ENCODE assay signal across 8 cellular contexts in the genomic region with DNA sequence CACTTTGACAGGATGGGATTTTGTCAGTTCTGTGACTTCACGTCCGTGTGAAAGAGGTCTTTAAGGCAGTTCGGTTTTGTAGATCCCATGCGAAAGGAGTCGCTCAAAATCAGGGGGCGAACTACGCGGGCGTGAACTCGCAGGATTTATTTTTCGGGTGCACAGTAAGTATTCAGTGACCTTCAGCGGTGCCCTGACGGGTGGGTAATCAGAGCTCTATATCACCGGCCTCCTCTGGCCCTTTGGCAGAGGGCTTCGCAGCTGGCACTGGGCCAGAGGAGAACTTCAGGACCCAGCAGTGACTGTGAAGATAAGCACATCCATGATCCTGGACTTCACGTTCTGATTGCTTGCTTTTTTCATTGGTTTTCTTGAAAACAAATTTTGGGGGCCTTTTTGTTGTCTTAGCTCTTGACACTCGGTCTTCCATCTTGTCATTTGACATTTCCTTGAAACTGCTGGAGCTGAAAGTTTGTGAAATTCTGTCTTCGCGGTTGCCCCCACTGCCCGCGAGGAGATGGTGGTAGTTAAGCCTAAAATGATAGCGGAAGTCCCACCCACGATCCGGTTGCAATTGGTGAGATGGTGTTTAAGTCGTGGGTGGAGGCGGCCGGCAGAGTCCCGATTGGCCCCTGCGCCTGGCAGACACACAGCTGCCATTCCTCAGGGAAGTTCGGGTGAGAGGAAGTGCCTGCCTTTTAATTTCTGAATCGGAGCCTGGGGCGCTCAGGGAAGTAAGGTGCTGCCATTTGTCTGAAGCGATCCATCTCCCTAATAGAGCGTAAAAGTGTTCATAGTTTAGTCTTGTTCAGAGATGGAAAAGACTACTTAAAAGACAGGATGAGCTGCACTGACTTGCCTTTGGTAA. TPM values are rescaled to one million over a fixed set of nuclear protein-coding genes. Genes with fewer than 3 reads are reported as not detected.
DNase-seq lines count a peak whose midpoint lies in the region; ATAC-seq, FAIRE-seq and TF ChIP-seq lines count a peak whose summit lies in the region.

Gene FAM120AOS (minus strand): TSS at position 535 of the 868 bp plus-strand sequence. CDS start 872 bp downstream, outside the sequence.

- peak within 1 kb of the TSS; percentile 73 to 94 (median 85) for H3K4me3 ChIP-seq in pancreas
- peak within 1 kb of the TSS; percentile 80 to 93 for H3K4me3 ChIP-seq in tibial artery

- H3K9me3 Mint-ChIP-seq in activated naive CD8-positive, alpha-beta T cell treated with anti-CD3 and anti-CD28 coated beads, Interleukin-2, amount 50 U/mL, for 24 hours, result no peaks in the 10 kb centered on the region

- H3K36me3 ChIP-seq in pancreas, result no peaks in the 10 kb centered on the region
- peaks cover 0 to 9% (median 7%) of the 10 kb centered on the region in 3 donors for H3K36me3 ChIP-seq in tibial artery

- H3K36me3 Mint-ChIP-seq in activated naive CD8-positive, alpha-beta T cell treated with anti-CD3 and anti-CD28 coated beads, Interleukin-2, amount 50 U/mL, for 24 hours (ENCODE audit: low read depth), result peaks cover 46% of the 10 kb centered on the region

- no peaks in the 10 kb centered on the region for H3K27me3 ChIP-seq in pancreas
- no peaks in the 10 kb centered on the region for H3K27me3 ChIP-seq in tibial artery

- H3K4me1 Mint-ChIP-seq in activated naive CD8-positive, alpha-beta T cell treated with anti-CD3 and anti-CD28 coated beads, Interleukin-2, amount 50 U/mL, for 24 hours, result peaks cover 56% of the 10 kb centered on the region

- H3K4me1 ChIP-seq in pancreas (peaks cover 12 to 35% (median 25%) of the 10 kb centered on the region in 3 donors), tibial artery (peaks cover 11 to 54% (median 31%) of the 10 kb centered on the region in 4 donors)

- intact Hi-C loops in Right ventricle myocardium superior (cut with DNase I), result loop anchor here (5.0 to 10.0 kb wide), 2 partner anchors 52 to 114 kb away; no protein-coding TSS in a partner anchor
- intact Hi-C loops in pancreas (cut with DNase I), result no loop called here
- intact Hi-C loops in tibial artery (cut with DNase I; ENCODE audit: low total_unique reads), result no loop called here

- WGBS in pancreas, 2 donors, result 0% methylated on average over 34 of the region's 34 CpGs

- peak; percentile 89 for FAIRE-seq in pancreas (lab: Jason Lieb, UNC)

- H3K9me3 ChIP-seq in pancreas, result no peaks in the 10 kb centered on the region
- H3K9me3 ChIP-seq in tibial artery, result no peaks in the 10 kb centered on the region

- peak within 1 kb of the TSS; percentile 85 for H3K4me3 Mint-ChIP-seq in activated naive CD8-positive, alpha-beta T cell treated with anti-CD3 and anti-CD28 coated beads, Interleukin-2, amount 50 U/mL, for 24 hours

- H3K27ac ChIP-seq in pancreas, result peak within 1 kb of the TSS; percentile 91 to 94 (median 93)
- peak within 1 kb of the TSS; percentile 85 to 86 for H3K27ac ChIP-seq in tibial artery

- TF ChIP-seq CTCF in GM10266 (IDR thresholded peaks at IDR 0.05; ENCODE audit: control insufficient read depth, insufficient read depth, low read depth, missing control alignments), result no peak
- no peak for TF ChIP-seq CTCF in pancreas (IDR thresholded peaks at IDR 0.05)
- TF ChIP-seq CTCF in tibial artery (IDR thresholded peaks at IDR 0.05), result no peak

- H3K27me3 Mint-ChIP-seq in activated naive CD8-positive, alpha-beta T cell treated with anti-CD3 and anti-CD28 coated beads, Interleukin-2, amount 50 U/mL, for 24 hours, result no peaks in the 10 kb centered on the region

- peak; percentile 89 for DNase-seq in GM10266 (ENCODE audit: extremely low spot score)
- peak; percentile 86 for DNase-seq in NCI-H128 (lab: John Stamatoyannopoulos, UW; ENCODE audit: unreplicated experiment)
- peak; percentile 95 for DNase-seq in SW480 (ENCODE audit: low spot score)
- DNase-seq in activated naive CD8-positive, alpha-beta T cell treated with anti-CD3 and anti-CD28 coated beads, Interleukin-2, amount 50 U/mL, for 24 hours, result peak; percentile 86
- peak; percentile 95 for DNase-seq in Right ventricle myocardium superior
- DNase-seq in pancreas, result peak; percentile 83 to 93 (median 88)
- DNase-seq in tibial artery, result peak; percentile 97

- H3K27ac Mint-ChIP-seq in activated naive CD8-positive, alpha-beta T cell treated with anti-CD3 and anti-CD28 coated beads, Interleukin-2, amount 50 U/mL, for 24 hours, result peak within 1 kb of the TSS; percentile 87

- ATAC-seq in HG02642 (IDR thresholded peaks at IDR 0.05; ENCODE audit: poor library complexity, unreplicated experiment), result peak; percentile 71
- peak; percentile 73 for ATAC-seq in activated naive CD8-positive, alpha-beta T cell treated with anti-CD3 and anti-CD28 coated beads, Interleukin-2, amount 50 U/mL, for 24 hours
- ATAC-seq in Right ventricle myocardium superior (ENCODE audit: poor library complexity), result peak; percentile 87
- peak; percentile 74 to 90 (median 84) for ATAC-seq in pancreas

RNA-seq across cellular contexts. Expression of gene FAM120AOS, which starts in this region (rescaled TPM):
- 28.8 TPM for total RNA-seq in Right ventricle myocardium superior
- total RNA-seq in pancreas, result 10 to 100 TPM; 18.0 to 26.9 (median 21.3) TPM
- polyA plus RNA-seq in pancreas, result 10 to 100 TPM; 15.7 to 28.1 TPM

Comparison
In these comparisons a context has a peak if more than half of its experiments do, and no peak if none do; other contexts are left out.
1. Peak in every context shown above with its lines: DNase-seq, ATAC-seq, H3K4me3 ChIP-seq and H3K27ac ChIP-seq.